Comparison of ENCODE assay signal across 8 cellular contexts in genomic region chr1:159008744-159009188, GRCh38. TPM values are rescaled to one million over a fixed set of nuclear protein-coding genes. Genes with fewer than 3 reads are reported as not detected.
DNase-seq lines count a peak whose midpoint lies in the region; ATAC-seq and TF ChIP-seq lines count a peak whose summit lies in the region.

No MANE protein-coding gene starts in this region.

- ATAC-seq in GM18861 (IDR thresholded peaks at IDR 0.05; ENCODE audit: unreplicated experiment) (peak; percentile 82), HG02870 (IDR thresholded peaks at IDR 0.05; ENCODE audit: unreplicated experiment) (peak; percentile 60)

- no peaks in the 10 kb centered on the region for H3K27me3 Mint-ChIP-seq in osteocyte (ENCODE audit: unreplicated experiment)

- H3K4me1 Mint-ChIP-seq in osteocyte (ENCODE audit: unreplicated experiment) = peaks cover 36% of the 10 kb centered on the region

- TF ChIP-seq POLR2A in Raji (IDR thresholded peaks at IDR 0.05; ENCODE audit: insufficient read depth, low read depth, low read length) = peak; percentile 45; the same call in 1 of the 2 replicates

- H3K9me3 Mint-ChIP-seq in osteocyte (ENCODE audit: unreplicated experiment) = no peaks in the 10 kb centered on the region

- H3K27ac Mint-ChIP-seq in osteocyte (ENCODE audit: unreplicated experiment) = peak overlapping the region; percentile 95

- no peak overlapping the region for H3K4me3 Mint-ChIP-seq in osteocyte (ENCODE audit: unreplicated experiment)

- TF ChIP-seq CTCF in astrocyte of the spinal cord (IDR thresholded peaks at IDR 0.05; ENCODE audit: low read depth, low read length) = no peak
- TF ChIP-seq CTCF in osteocyte (IDR thresholded peaks at IDR 0.05) = no peak

- in situ Hi-C loops in astrocyte of the spinal cord (cut with HindIII; ENCODE audit: low sequenced_read_pairs) = no loop called here

- DNase-seq in astrocyte of the spinal cord (ENCODE audit: low read depth, low spot score) = peak; percentile 26
- DNase-seq in osteocyte (ENCODE audit: extremely low spot score, unreplicated experiment) = no peak
- no peak for DNase-seq in cerebellum (ENCODE audit: low spot score)
- DNase-seq in RKO (ENCODE audit: low spot score) = no peak
- DNase-seq in COLO668 (lab: John Stamatoyannopoulos, UW; ENCODE audit: unreplicated experiment) = no peak

- H3K36me3 Mint-ChIP-seq in osteocyte (ENCODE audit: unreplicated experiment) = peaks cover 9% of the 10 kb centered on the region

- no peak overlapping the region for H3K4me3 ChIP-seq in astrocyte of the spinal cord (ENCODE audit: low read depth, low read length)

RNA-seq across cellular contexts. Expression of gene IFI16, which starts 0.9 kb away (rescaled TPM):
- total RNA-seq in osteocyte (62.4 and 65.9 TPM in 2 replicates), cerebellum (13.4 TPM)
